In the genomic region with DNA sequence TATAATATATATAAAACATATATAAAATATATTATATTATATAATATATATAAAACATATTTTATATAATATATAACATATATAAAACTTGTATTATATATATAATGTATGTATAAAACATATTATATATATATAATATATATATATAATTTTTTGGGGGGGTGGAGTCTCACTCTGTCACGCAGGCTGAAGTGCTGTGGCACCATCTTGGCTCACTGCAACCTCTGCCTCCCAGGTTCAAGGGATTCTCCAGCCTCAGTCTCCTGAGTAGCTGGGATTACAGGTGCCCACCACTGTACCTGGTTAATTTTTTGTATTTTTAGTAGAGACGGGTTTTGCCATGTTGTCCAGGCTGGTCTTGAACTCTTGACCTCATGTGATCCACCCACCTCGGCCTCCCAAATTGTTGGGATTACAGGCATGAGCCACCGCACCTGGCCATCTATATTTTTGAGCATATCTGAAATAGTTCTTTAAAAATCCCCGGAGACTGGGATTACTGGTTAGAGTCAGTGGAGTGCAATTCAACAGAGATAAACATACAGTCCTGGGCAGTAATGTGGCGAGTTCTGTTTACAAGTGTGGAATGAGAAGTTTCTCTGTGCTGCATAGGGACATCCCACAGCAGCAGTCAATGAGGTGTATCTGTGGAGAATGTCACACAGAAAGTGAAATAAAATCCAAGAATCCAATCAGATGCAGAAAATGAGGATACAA, we compare ENCODE assay signal across 27 cellular contexts.
A peak's percentile ranks its signal among the peaks of the same experiment; 100 is the strongest.
DNase-seq lines count a peak whose midpoint lies in the region; ATAC-seq and TF ChIP-seq lines count a peak whose summit lies in the region.
"Had no signal": no experiment of that assay in that cellular context is flagged by ENCODE, and none has a peak within 500 bp of the region (broad histone marks: within the 10 kb centered on the region; RNA-seq: fewer than 3 reads in every experiment).

No MANE protein-coding gene starts in this region.

- H3K36me3 Mint-ChIP-seq in activated CD4-positive, alpha-beta memory T cell treated with anti-CD3 and anti-CD28 coated beads, Interleukin-2, amount 10 ng/mL, durations not matched to agents 7 days and 5 days (ENCODE audit: low read depth), result no peaks in the 10 kb centered on the region
- H3K36me3 Mint-ChIP-seq in activated CD4-positive, alpha-beta memory T cell treated with anti-CD3 and anti-CD28 coated beads for 36 hours, result no peaks in the 10 kb centered on the region
- no peaks in the 10 kb centered on the region for H3K36me3 Mint-ChIP-seq in endodermal cell (ENCODE audit: low read depth)
- H3K36me3 Mint-ChIP-seq in osteocyte (ENCODE audit: unreplicated experiment), result no peaks in the 10 kb centered on the region
- H3K36me3 Mint-ChIP-seq: CD8-positive, alpha-beta memory T cell had no signal

- no peaks in the 10 kb centered on the region for H3K27me3 ChIP-seq in endodermal cell (ENCODE audit: control insufficient read depth, insufficient read depth, low read length, poor library complexity, severe bottlenecking)
- H3K27me3 ChIP-seq: breast epithelium, neutrophil had no signal

- no peak overlapping the region for H3K27ac Mint-ChIP-seq in activated CD4-positive, alpha-beta memory T cell treated with anti-CD3 and anti-CD28 coated beads, Interleukin-2, amount 10 ng/mL, durations not matched to agents 7 days and 5 days
- H3K27ac Mint-ChIP-seq in activated CD4-positive, alpha-beta memory T cell treated with anti-CD3 and anti-CD28 coated beads for 36 hours, result no peak overlapping the region
- H3K27ac Mint-ChIP-seq in endodermal cell, result no peak overlapping the region
- no peak overlapping the region for H3K27ac Mint-ChIP-seq in osteocyte (ENCODE audit: unreplicated experiment)
- H3K27ac Mint-ChIP-seq: CD8-positive, alpha-beta memory T cell had no signal

- no peaks in the 10 kb centered on the region for H3K36me3 ChIP-seq in endodermal cell (ENCODE audit: control insufficient read depth, insufficient read depth, low read length)
- H3K36me3 ChIP-seq: breast epithelium, neutrophil had no signal

- no peak overlapping the region for H3K9ac ChIP-seq in endodermal cell (ENCODE audit: extremely low read depth, low read length, poor library complexity, severe bottlenecking)

- intact Hi-C loops in activated CD4-positive, alpha-beta memory T cell treated with anti-CD3 and anti-CD28 coated beads for 36 hours (cut with micrococcal nuclease), result no loop called here

- DNase-seq in activated CD4-positive, alpha-beta memory T cell treated with anti-CD3 and anti-CD28 coated beads, Interleukin-2, amount 10 ng/mL, durations not matched to agents 7 days and 5 days, result peak; percentile 22
- no peak for DNase-seq in activated CD4-positive, alpha-beta memory T cell treated with anti-CD3 and anti-CD28 coated beads for 36 hours
- peak; percentile 25 for DNase-seq in KBM-7
- DNase-seq in endodermal cell, result peak; percentile 18
- DNase-seq in osteocyte (ENCODE audit: extremely low spot score, unreplicated experiment), result peak; percentile 49
- no peak for DNase-seq in substantia nigra (lab: John Stamatoyannopoulos, UW)
- DNase-seq: activated CD8-positive, alpha-beta memory T cell treated with anti-CD3 and anti-CD28 coated beads for 24 hours; activated naive CD4-positive, alpha-beta T cell treated with Interleukin-2 at 50 U/mL for 16 hours; activated T-cell treated with anti-CD3 and anti-CD28 coated beads, Interleukin-2, amount 50 U/mL, for 4 hours; AML-193; CD8-positive, alpha-beta memory T cell; effector CD4-positive, alpha-beta T cell; mammary epithelial cell; NCI-H1105 treated with DMSO at 0.1 percent for 48 hours; NCI-H2029; NCI-H2227 treated with DMSO at 0.1 percent for 48 hours; NCI-H526 treated with DMSO at 0.1 percent for 48 hours; psoas muscle; SHP77 treated with DMSO at 0.1 percent for 48 hours; stimulated activated CD4-positive, alpha-beta T cell treated with anti-CD3 and anti-CD28 coated beads, Interleukin-15, amount 100 ng/mL, for 24 hours; stimulated activated naive CD4-positive, alpha-beta T cell treated with Interleukin-2 at 50 U/mL for 16 hours had no signal

- H3K4me1 Mint-ChIP-seq in activated CD4-positive, alpha-beta memory T cell treated with anti-CD3 and anti-CD28 coated beads, Interleukin-2, amount 10 ng/mL, durations not matched to agents 7 days and 5 days, result no peaks in the 10 kb centered on the region
- no peaks in the 10 kb centered on the region for H3K4me1 Mint-ChIP-seq in activated CD4-positive, alpha-beta memory T cell treated with anti-CD3 and anti-CD28 coated beads for 36 hours (ENCODE audit: low read depth)
- H3K4me1 Mint-ChIP-seq in endodermal cell (peaks cover 3% of the 10 kb centered on the region), osteocyte (ENCODE audit: unreplicated experiment) (no peaks in the 10 kb centered on the region)
- H3K4me1 Mint-ChIP-seq: CD8-positive, alpha-beta memory T cell had no signal

- H3K27ac ChIP-seq in endodermal cell (ENCODE audit: low read depth, low read length) (no peak overlapping the region), substantia nigra (ENCODE audit: low read depth, low read length, poor library complexity, severe bottlenecking) (no peak overlapping the region)
- H3K27ac ChIP-seq: A549, breast epithelium, neutrophil, psoas muscle had no signal

- no peak overlapping the region for H3K4me3 Mint-ChIP-seq in activated CD4-positive, alpha-beta memory T cell treated with anti-CD3 and anti-CD28 coated beads, Interleukin-2, amount 10 ng/mL, durations not matched to agents 7 days and 5 days
- H3K4me3 Mint-ChIP-seq in activated CD4-positive, alpha-beta memory T cell treated with anti-CD3 and anti-CD28 coated beads for 36 hours, result no peak overlapping the region
- H3K4me3 Mint-ChIP-seq in endodermal cell, result no peak overlapping the region
- no peak overlapping the region for H3K4me3 Mint-ChIP-seq in osteocyte (ENCODE audit: unreplicated experiment)
- H3K4me3 Mint-ChIP-seq: activated T-cell treated with anti-CD3 and anti-CD28 coated beads, Interleukin-2, amount 50 U/mL, for 4 hours; CD8-positive, alpha-beta memory T cell had no signal

- CTCF ChIA-PET in activated CD4-positive, alpha-beta memory T cell treated with anti-CD3 and anti-CD28 coated beads, Interleukin-2, amount 10 ng/mL, durations not matched to agents 7 days and 5 days (lab: Charles Lee), result interaction anchor here (1.1 kb wide), 1 partner anchor 608 kb away, joined by 3 read pairs; no protein-coding TSS in a partner anchor
- CTCF ChIA-PET in activated CD4-positive, alpha-beta memory T cell treated with anti-CD3 and anti-CD28 coated beads for 36 hours (lab: Charles Lee), result no interaction called here

- POLR2A ChIA-PET in activated CD4-positive, alpha-beta memory T cell treated with anti-CD3 and anti-CD28 coated beads, Interleukin-2, amount 10 ng/mL, durations not matched to agents 7 days and 5 days (lab: Charles Lee), result no interaction called here
- POLR2A ChIA-PET in activated CD4-positive, alpha-beta memory T cell treated with anti-CD3 and anti-CD28 coated beads for 36 hours (lab: Charles Lee), result no interaction called here

- H3K9me3 Mint-ChIP-seq in activated CD4-positive, alpha-beta memory T cell treated with anti-CD3 and anti-CD28 coated beads, Interleukin-2, amount 10 ng/mL, durations not matched to agents 7 days and 5 days, result no peaks in the 10 kb centered on the region
- H3K9me3 Mint-ChIP-seq in activated CD4-positive, alpha-beta memory T cell treated with anti-CD3 and anti-CD28 coated beads for 36 hours, result no peaks in the 10 kb centered on the region
- no peaks in the 10 kb centered on the region for H3K9me3 Mint-ChIP-seq in endodermal cell
- H3K9me3 Mint-ChIP-seq in osteocyte (ENCODE audit: unreplicated experiment), result peaks cover 14% of the 10 kb centered on the region
- H3K9me3 Mint-ChIP-seq: activated T-cell treated with anti-CD3 and anti-CD28 coated beads, Interleukin-2, amount 50 U/mL, for 4 hours had no signal

- no peaks in the 10 kb centered on the region for H3K27me3 Mint-ChIP-seq in activated CD4-positive, alpha-beta memory T cell treated with anti-CD3 and anti-CD28 coated beads, Interleukin-2, amount 10 ng/mL, durations not matched to agents 7 days and 5 days
- no peaks in the 10 kb centered on the region for H3K27me3 Mint-ChIP-seq in activated CD4-positive, alpha-beta memory T cell treated with anti-CD3 and anti-CD28 coated beads for 36 hours
- H3K27me3 Mint-ChIP-seq in endodermal cell (ENCODE audit: insufficient read depth), result no peaks in the 10 kb centered on the region
- H3K27me3 Mint-ChIP-seq in osteocyte (ENCODE audit: unreplicated experiment), result no peaks in the 10 kb centered on the region

- no peak for ATAC-seq in GM19455 (IDR thresholded peaks at IDR 0.05; ENCODE audit: unreplicated experiment)
- ATAC-seq in HG03108 (IDR thresholded peaks at IDR 0.05; ENCODE audit: unreplicated experiment), result no peak
- ATAC-seq: Panc1 had no signal

- H3K4me1 ChIP-seq in endodermal cell (ENCODE audit: control insufficient read depth, insufficient read depth, low read length), result no peaks in the 10 kb centered on the region
- H3K4me1 ChIP-seq: A549, breast epithelium, psoas muscle had no signal

- WGBS in endodermal cell (ENCODE audit: insufficient coverage in 1 of 2, insufficient read length in 1 of 2), 2 experiments, result 95 to 96% methylated on average over 4 to 6 of the region's 6 CpGs

- in situ Hi-C loops in KBM-7 (cut with MboI; ENCODE audit: low pct_unique_long_range_greater_than_20kb, low sequenced_read_pairs), result no loop called here

- H3K4me3 ChIP-seq in endodermal cell (ENCODE audit: low read length), result no peak overlapping the region
- H3K4me3 ChIP-seq: A549, breast epithelium, psoas muscle had no signal

- no peaks in the 10 kb centered on the region for H3K9me3 ChIP-seq in endodermal cell (ENCODE audit: control insufficient read depth, low read length)
- H3K9me3 ChIP-seq: A549, breast epithelium, neutrophil, psoas muscle had no signal

- TF ChIP-seq CTCF in endodermal cell (conservative IDR thresholded peaks at IDR 0.05) (no peak), osteocyte (IDR thresholded peaks at IDR 0.05) (no peak)

Comparison
In these comparisons a context has a peak if more than half of its experiments do, and no peak if none do; other contexts are left out.
1. DNase-seq: peak in activated CD4-positive, alpha-beta memory T cell treated with anti-CD3 and anti-CD28 coated beads, Interleukin-2, amount 10 ng/mL, durations not matched to agents 7 days and 5 days (single experiment), KBM-7 (single experiment), endodermal cell (single experiment) and osteocyte (single experiment); none in activated CD4-positive, alpha-beta memory T cell treated with anti-CD3 and anti-CD28 coated beads for 36 hours (single experiment) and substantia nigra (0 of 49).